ENCODE assay signal across 24 cellular contexts in genomic region chr2:225353579-225354085, GRCh38. TPM values are rescaled to one million over a fixed set of nuclear protein-coding genes. Genes with fewer than 3 reads are reported as not detected.
"Had no signal": no experiment of that assay in that cellular context is flagged by ENCODE, and none has a peak within 500 bp of the region (broad histone marks: within the 10 kb centered on the region; RNA-seq: fewer than 3 reads in every experiment).

No MANE protein-coding gene starts in this region.

- H3K4me3 Mint-ChIP-seq: activated B cell treated with CpG ODN at 0.5 μM for 24 hours; activated naive CD4-positive, alpha-beta T cell treated with anti-CD3 and anti-CD28 coated beads, Interleukin-2, amount 10 ng/mL, durations not matched to agents 7 days and 5 days; activated naive CD8-positive, alpha-beta T cell treated with anti-CD3 and anti-CD28 coated beads, Interleukin-2, amount 10 ng/mL, durations not matched to agents 7 days and 5 days; nephron; stimulated activated naive B cell treated with anti-CD40 and anti-IgM and Interleukin-4, amounts not matched to agents 10 μg/mL and 1 μg/mL and 100 μg/mL, for 72 hours; T-cell had no signal

- H3K4me3 ChIP-seq: esophagus muscularis mucosa, left ventricle myocardium inferior, lung, ovary, psoas muscle, sigmoid colon, stomach, thyroid gland, upper lobe of right lung had no signal

- H3K36me3 Mint-ChIP-seq: activated naive CD4-positive, alpha-beta T cell treated with anti-CD3 and anti-CD28 coated beads, Interleukin-2, amount 10 ng/mL, durations not matched to agents 7 days and 5 days; activated naive CD8-positive, alpha-beta T cell treated with anti-CD3 and anti-CD28 coated beads, Interleukin-2, amount 10 ng/mL, durations not matched to agents 7 days and 5 days; stimulated activated naive B cell treated with anti-CD40 and anti-IgM and Interleukin-4, amounts not matched to agents 10 μg/mL and 1 μg/mL and 100 μg/mL, for 72 hours; T-cell had no signal

- H3K4me1 ChIP-seq: esophagus muscularis mucosa, left ventricle myocardium inferior, psoas muscle, sigmoid colon, stomach, thyroid gland, upper lobe of right lung had no signal

- H3K27ac Mint-ChIP-seq: activated B cell treated with CpG ODN at 0.5 μM for 24 hours; activated naive CD4-positive, alpha-beta T cell treated with anti-CD3 and anti-CD28 coated beads, Interleukin-2, amount 10 ng/mL, durations not matched to agents 7 days and 5 days; activated naive CD8-positive, alpha-beta T cell treated with anti-CD3 and anti-CD28 coated beads, Interleukin-2, amount 10 ng/mL, durations not matched to agents 7 days and 5 days; nephron; stimulated activated naive B cell treated with anti-CD40 and anti-IgM and Interleukin-4, amounts not matched to agents 10 μg/mL and 1 μg/mL and 100 μg/mL, for 72 hours; T-cell had no signal

- H3K36me3 ChIP-seq: esophagus muscularis mucosa, left ventricle myocardium inferior, ovary, sigmoid colon, stomach, thyroid gland, upper lobe of right lung had no signal

- H3K9me3 Mint-ChIP-seq: activated B cell treated with CpG ODN at 0.5 μM for 24 hours; activated naive CD4-positive, alpha-beta T cell treated with anti-CD3 and anti-CD28 coated beads, Interleukin-2, amount 10 ng/mL, durations not matched to agents 7 days and 5 days; activated naive CD8-positive, alpha-beta T cell treated with anti-CD3 and anti-CD28 coated beads, Interleukin-2, amount 10 ng/mL, durations not matched to agents 7 days and 5 days; nephron; stimulated activated naive B cell treated with anti-CD40 and anti-IgM and Interleukin-4, amounts not matched to agents 10 μg/mL and 1 μg/mL and 100 μg/mL, for 72 hours; T-cell had no signal

- ATAC-seq: stimulated activated naive B cell treated with anti-CD40 and anti-IgM and Interleukin-4, amounts not matched to agents 10 μg/mL and 1 μg/mL and 100 μg/mL, for 72 hours; T-cell; upper lobe of right lung had no signal

- H3K9me3 ChIP-seq: esophagus muscularis mucosa, left ventricle myocardium inferior, ovary, psoas muscle, sigmoid colon, stomach, thyroid gland, upper lobe of right lung had no signal

- H3K27ac ChIP-seq: esophagus muscularis mucosa, left ventricle myocardium inferior, ovary, psoas muscle, sigmoid colon, stomach, thyroid gland, upper lobe of right lung had no signal

- DNase-seq: activated B cell treated with CpG ODN at 0.5 μM for 24 hours; activated effector memory CD4-positive, alpha-beta T cell treated with anti-CD3 and anti-CD28 coated beads, Interleukin-2, amount 50 U/mL, for 16 hours; activated naive CD4-positive, alpha-beta T cell treated with anti-CD3 and anti-CD28 coated beads, Interleukin-2, amount 10 ng/mL, durations not matched to agents 7 days and 5 days; activated naive CD8-positive, alpha-beta T cell treated with anti-CD3 and anti-CD28 coated beads, Interleukin-2, amount 10 ng/mL, durations not matched to agents 7 days and 5 days; activated T-cell treated with anti-CD3 and anti-CD28 coated beads for 4 hours; caudate nucleus; cortex of kidney; left ventricle myocardium inferior; ovary; psoas muscle; sigmoid colon; stimulated activated CD4-positive, alpha-beta T cell treated with anti-CD3 and anti-CD28 coated beads, Interleukin-15, amount 100 ng/mL, for 24 hours; stimulated activated CD4-positive, alpha-beta T cell treated with anti-CD3 and anti-CD28 coated beads, Interleukin-2, amount 100 ng/mL, for 24 hours; stimulated activated naive B cell treated with anti-CD40 and anti-IgM and Interleukin-4, amounts not matched to agents 10 μg/mL and 1 μg/mL and 100 μg/mL, for 72 hours; stomach; T-cell; thyroid gland; upper lobe of right lung had no signal

- FAIRE-seq: frontal cortex, islet of Langerhans had no signal

- H3K27me3 Mint-ChIP-seq: activated naive CD4-positive, alpha-beta T cell treated with anti-CD3 and anti-CD28 coated beads, Interleukin-2, amount 10 ng/mL, durations not matched to agents 7 days and 5 days had no signal

- H3K4me1 Mint-ChIP-seq: activated B cell treated with CpG ODN at 0.5 μM for 24 hours; activated naive CD4-positive, alpha-beta T cell treated with anti-CD3 and anti-CD28 coated beads, Interleukin-2, amount 10 ng/mL, durations not matched to agents 7 days and 5 days; activated naive CD8-positive, alpha-beta T cell treated with anti-CD3 and anti-CD28 coated beads, Interleukin-2, amount 10 ng/mL, durations not matched to agents 7 days and 5 days; stimulated activated naive B cell treated with anti-CD40 and anti-IgM and Interleukin-4, amounts not matched to agents 10 μg/mL and 1 μg/mL and 100 μg/mL, for 72 hours; T-cell had no signal

- H3K27me3 ChIP-seq: esophagus muscularis mucosa, ovary, sigmoid colon, stomach, thyroid gland, upper lobe of right lung had no signal

RNA-seq across cellular contexts. Expression of gene NYAP2, which starts 45.9 kb away (rescaled TPM):
- total RNA-seq: activated naive CD8-positive, alpha-beta T cell treated with anti-CD3 and anti-CD28 coated beads, Interleukin-2, amount 10 ng/mL, durations not matched to agents 7 days and 5 days; left ventricle myocardium inferior; T-helper 2 cell treated with Interferon-gamma antibody and Interleukin-4, amounts not matched to agents 100 ng/mL and 5 ng/mL, for 36 hours; thyroid gland had no signal
